In genomic region chr2:27024812-27025211, GRCh38 we compare ENCODE assay signal across 28 cellular contexts. TPM values are rescaled to one million over a fixed set of nuclear protein-coding genes. Genes with fewer than 3 reads are reported as not detected.
DNase-seq lines count a peak whose midpoint lies in the region; ATAC-seq and TF ChIP-seq lines count a peak whose summit lies in the region.
"Had no signal": no experiment of that assay in that cellular context is flagged by ENCODE, and none has a peak within 500 bp of the region (broad histone marks: within the 10 kb centered on the region; RNA-seq: fewer than 3 reads in every experiment).

No MANE protein-coding gene starts in this region.

- H3K36me3 ChIP-seq in H7 (replicated peaks; ENCODE audit: control insufficient read depth, insufficient read depth, low read length) (no peaks in the 10 kb centered on the region), endodermal cell (ENCODE audit: control insufficient read depth, insufficient read depth, low read length) (peaks cover 15% of the 10 kb centered on the region), neural progenitor cell (no peaks in the 10 kb centered on the region), sigmoid colon (peaks cover 6 to 62% (median 31%) of the 10 kb centered on the region in 4 donors)
- H3K36me3 ChIP-seq: transverse colon had no signal

- TF ChIP-seq CTCF in endodermal cell (conservative IDR thresholded peaks at IDR 0.05) (peak; percentile 50), neural progenitor cell (IDR thresholded peaks at IDR 0.05) (peak; percentile 21), sigmoid colon (IDR thresholded peaks at IDR 0.05) (no peak)

- H3K27me3 ChIP-seq in H7 (ENCODE audit: control insufficient read depth, insufficient read depth, low read length) (no peaks in the 10 kb centered on the region), endodermal cell (ENCODE audit: control insufficient read depth, insufficient read depth, low read length, poor library complexity, severe bottlenecking) (no peaks in the 10 kb centered on the region), neural progenitor cell (no peaks in the 10 kb centered on the region), sigmoid colon (no peaks in the 10 kb centered on the region)
- H3K27me3 ChIP-seq: heart right ventricle, Peyer's patch, transverse colon had no signal

- H3K9me3 Mint-ChIP-seq in endodermal cell = no peaks in the 10 kb centered on the region
- no peaks in the 10 kb centered on the region for H3K9me3 Mint-ChIP-seq in neural progenitor cell
- H3K9me3 Mint-ChIP-seq: activated T-helper 2 cell treated with anti-CD3 and anti-CD28 coated beads, Interferon-gamma antibody, Interleukin-2, Interleukin-4, amounts not matched to agents 10 μg/mL and 5 μg/mL and 100 μg/mL, durations not matched to agents 14 hours and 24 hours and 36 hours; CD4-positive, alpha-beta T cell; effector memory CD8-positive, alpha-beta T cell had no signal

- H3K9ac ChIP-seq in endodermal cell (ENCODE audit: extremely low read depth, low read length, poor library complexity, severe bottlenecking) (no peak overlapping the region), neural progenitor cell (no peak overlapping the region)

- H3K4me3 ChIP-seq in H7 (ENCODE audit: insufficient read depth, low read depth, low read length) (no peak overlapping the region), endodermal cell (ENCODE audit: low read length) (no peak overlapping the region), neural progenitor cell (no peak overlapping the region), sigmoid colon (no peak overlapping the region)
- H3K4me3 ChIP-seq: coronary artery, heart right ventricle, Peyer's patch, smooth muscle cell, transverse colon had no signal

- no peak overlapping the region for H3K4me3 Mint-ChIP-seq in endodermal cell
- H3K4me3 Mint-ChIP-seq in neural progenitor cell = no peak overlapping the region
- H3K4me3 Mint-ChIP-seq: activated naive CD8-positive, alpha-beta T cell; CD4-positive, alpha-beta T cell; effector memory CD8-positive, alpha-beta T cell had no signal

- H3K27me3 Mint-ChIP-seq in endodermal cell (ENCODE audit: insufficient read depth) (no peaks in the 10 kb centered on the region), neural progenitor cell (ENCODE audit: insufficient read depth, low read depth) (peaks cover 2% of the 10 kb centered on the region)
- H3K27me3 Mint-ChIP-seq: activated naive CD8-positive, alpha-beta T cell; CD4-positive, alpha-beta T cell; effector memory CD8-positive, alpha-beta T cell had no signal

- no peaks in the 10 kb centered on the region for H3K79me2 ChIP-seq in neural progenitor cell (ENCODE audit: low read depth)

- H3F3A ChIP-seq in neural progenitor cell (ENCODE audit: low read depth) = no peaks in the 10 kb centered on the region

- no peak for TF ChIP-seq EP300 in sigmoid colon (IDR thresholded peaks at IDR 0.05)

- H3K36me3 Mint-ChIP-seq in endodermal cell (ENCODE audit: low read depth) (peaks cover 2% of the 10 kb centered on the region), neural progenitor cell (peaks cover 21% of the 10 kb centered on the region)

- no peaks in the 10 kb centered on the region for H3K4me1 ChIP-seq in endodermal cell (ENCODE audit: control insufficient read depth, insufficient read depth, low read length)
- no peaks in the 10 kb centered on the region for H3K4me1 ChIP-seq in neural progenitor cell
- peaks cover 0 to 5% (median 2%) of the 10 kb centered on the region in 4 donors for H3K4me1 ChIP-seq in sigmoid colon

- no peak for TF ChIP-seq POLR2A in sigmoid colon (IDR thresholded peaks at IDR 0.05)

- H3K27ac Mint-ChIP-seq in endodermal cell = no peak overlapping the region
- no peak overlapping the region for H3K27ac Mint-ChIP-seq in neural progenitor cell
- H3K27ac Mint-ChIP-seq: activated naive CD8-positive, alpha-beta T cell; activated T-helper 2 cell treated with anti-CD3 and anti-CD28 coated beads, Interferon-gamma antibody, Interleukin-2, Interleukin-4, amounts not matched to agents 10 μg/mL and 5 μg/mL and 100 μg/mL, durations not matched to agents 14 hours and 24 hours and 36 hours; CD4-positive, alpha-beta T cell had no signal

- H4K20me1 ChIP-seq in neural progenitor cell (ENCODE audit: low read depth) = peaks cover 58% of the 10 kb centered on the region

- H2AFZ ChIP-seq in neural progenitor cell (replicated peaks) = no peak overlapping the region

- DNase-seq in NCI-H2227 (lab: John Stamatoyannopoulos, UW; ENCODE audit: unreplicated experiment) = peak; percentile 13
- no peak for DNase-seq in NCI-H2227 treated with DMSO at 0.1 percent for 48 hours (lab: John Stamatoyannopoulos, UW)
- peak; percentile 81 for DNase-seq in H7
- DNase-seq in endodermal cell = peak; percentile 67
- peak; percentile 40 for DNase-seq in neural progenitor cell (ENCODE audit: low spot score)
- no peak for DNase-seq in sigmoid colon
- DNase-seq: activated CD4-positive, CD25-positive, alpha-beta regulatory T cell; anterior cingulate cortex; CD4-positive, alpha-beta T cell; effector memory CD8-positive, alpha-beta T cell; foreskin fibroblast; heart right ventricle; left cardiac atrium; mammary epithelial cell; NCI-H1694; NCI-H2171; occipital lobe; retina; stimulated activated CD4-positive, alpha-beta T cell treated with anti-CD3 and anti-CD28 coated beads, Interleukin-1b, Interleukin-23, amount 100 ng/mL, for 48 hours; transverse colon had no signal

- H3K9me3 ChIP-seq in endodermal cell (ENCODE audit: control insufficient read depth, low read length) = no peaks in the 10 kb centered on the region
- no peaks in the 10 kb centered on the region for H3K9me3 ChIP-seq in neural progenitor cell (ENCODE audit: low read depth)
- no peaks in the 10 kb centered on the region for H3K9me3 ChIP-seq in sigmoid colon
- H3K9me3 ChIP-seq: heart right ventricle, Peyer's patch, transverse colon had no signal

- no peaks in the 10 kb centered on the region for H3K4me1 Mint-ChIP-seq in endodermal cell
- peaks cover 21% of the 10 kb centered on the region for H3K4me1 Mint-ChIP-seq in neural progenitor cell

- H3K27ac ChIP-seq in endodermal cell (ENCODE audit: low read depth, low read length) (no peak overlapping the region), neural progenitor cell (peak overlapping the region; percentile 1), sigmoid colon (no peak overlapping the region)
- H3K27ac ChIP-seq: coronary artery, heart right ventricle, Peyer's patch, transverse colon had no signal

- no peak overlapping the region for H3K4me2 ChIP-seq in neural progenitor cell
- H3K4me2 ChIP-seq: smooth muscle cell had no signal

- WGBS in endodermal cell (ENCODE audit: insufficient coverage in 1 of 2, insufficient read length in 1 of 2), 2 experiments = 94 to 95% methylated on average over 8 to 12 of the region's 12 CpGs
- 92 to 96% methylated on average over 12 of the region's 12 CpGs for WGBS in sigmoid colon, 2 donors

- ATAC-seq in HG03025 (IDR thresholded peaks at IDR 0.05; ENCODE audit: low FRiP score, unreplicated experiment) (no peak), HG03108 (IDR thresholded peaks at IDR 0.05; ENCODE audit: unreplicated experiment) (no peak)
- ATAC-seq: effector memory CD8-positive, alpha-beta T cell; esophagus mucosa; heart right ventricle; left cardiac atrium had no signal

- intact Hi-C loops in sigmoid colon (cut with DNase I) = no loop called here

RNA-seq across cellular contexts. Expression of gene TMEM214, which starts 8.0 kb away (rescaled TPM):
- total RNA-seq in H7 (2014; rRNA removed; shearing (Covaris generic)) = 46.5 and 46.6 TPM in 2 replicates
- total RNA-seq in endodermal cell (10 to 100 TPM; 52.7 to 63.7 TPM), neural progenitor cell (ENCODE audit: low replicate concordance) (18.1 and 26.1 TPM in 2 replicates), sigmoid colon (10 to 100 TPM; 26.4 to 39.4 (median 35.0) TPM)
- 41.2 TPM for polyA plus RNA-seq in endodermal cell (2013, experiment 1 of 2)
- 39.0 TPM for polyA plus RNA-seq in endodermal cell (2013, experiment 2 of 2)
- polyA plus RNA-seq in sigmoid colon = 10 to 100 TPM; 16.0 to 65.7 (median 16.2) TPM

RNA-seq across cellular contexts. Expression of gene AGBL5, which starts 26.7 kb away (rescaled TPM):
- 45.4 and 46.7 TPM in 2 replicates for total RNA-seq in H7 (2014; rRNA removed; shearing (Covaris generic))
- 10 to 100 TPM; 56.9 to 76.1 TPM for total RNA-seq in endodermal cell
- 72.2 TPM for polyA plus RNA-seq in endodermal cell (2013, experiment 1 of 2)
- 70.4 TPM for polyA plus RNA-seq in endodermal cell (2013, experiment 2 of 2)
- 68.3 and 84.7 TPM in 2 replicates for total RNA-seq in neural progenitor cell (ENCODE audit: low replicate concordance)
- 10 to 100 TPM; 16.8 to 23.3 (median 18.1) TPM for total RNA-seq in sigmoid colon
- 10 to 100 TPM; 12.4 to 16.2 (median 13.4) TPM for polyA plus RNA-seq in sigmoid colon

RNA-seq across cellular contexts. Expression of gene OST4, which starts 46.6 kb away (rescaled TPM):
- total RNA-seq in H7 (2014; rRNA removed; shearing (Covaris generic)) = 197 and 228 TPM in 2 replicates
- total RNA-seq in endodermal cell (100 to 1,000 TPM; 290 to 311 TPM), neural progenitor cell (ENCODE audit: low replicate concordance) (84.6 and 256 TPM in 2 replicates), sigmoid colon (100 to 1,000 TPM; 244 to 428 (median 382) TPM)
- 206 TPM for polyA plus RNA-seq in endodermal cell (2013, experiment 1 of 2)
- 204 TPM for polyA plus RNA-seq in endodermal cell (2013, experiment 2 of 2)
- 100 to 1,000 TPM; 366 to 688 (median 635) TPM for polyA plus RNA-seq in sigmoid colon

RNA-seq across cellular contexts. Expression of gene EMILIN1, which starts 53.6 kb away (rescaled TPM):
- total RNA-seq in H7 (2014; rRNA removed; shearing (Covaris generic)) = 5.1 and 5.8 TPM in 2 replicates
- total RNA-seq in endodermal cell (1 to 10 TPM; 1.9 to 2.1 TPM), neural progenitor cell (ENCODE audit: low replicate concordance) (0.15 and 5.1 TPM in 2 replicates), sigmoid colon (100 to 1,000 TPM; 156 to 350 (median 279) TPM)
- polyA plus RNA-seq in endodermal cell (2013, experiment 1 of 2) = 11.8 TPM
- 15.3 TPM for polyA plus RNA-seq in endodermal cell (2013, experiment 2 of 2)
- 10 to 100 TPM in 1 of 3 donors, 1 to 10 TPM in 2; 4.8 to 50.9 (median 5.3) TPM for polyA plus RNA-seq in sigmoid colon

RNA-seq across cellular contexts. Expression of gene MAPRE3, which starts 54.4 kb away (rescaled TPM):
- total RNA-seq in H7 (2014; rRNA removed; shearing (Covaris generic)) = 0.42 and 1.6 TPM in 2 replicates
- total RNA-seq in endodermal cell (1 to 10 TPM; 3.2 to 4.4 TPM), neural progenitor cell (ENCODE audit: low replicate concordance) (3.1 and 6.2 TPM in 2 replicates), sigmoid colon (10 to 100 TPM in 1 of 4 donors, 1 to 10 TPM in 3; 5.1 to 27.4 (median 8.9) TPM)
- 26.1 TPM for polyA plus RNA-seq in endodermal cell (2013, experiment 1 of 2)
- 23.8 TPM for polyA plus RNA-seq in endodermal cell (2013, experiment 2 of 2)
- 10 to 100 TPM; 15.6 to 73.3 (median 32.1) TPM for polyA plus RNA-seq in sigmoid colon

Comparison
In these comparisons a context has a peak if more than half of its experiments do, and no peak if none do; other contexts are left out.
1. DNase-seq: peak in NCI-H2227 (single experiment), H7 (single experiment), endodermal cell (single experiment) and neural progenitor cell (single experiment); none in NCI-H2227 treated with DMSO at 0.1 percent for 48 hours (single experiment) and sigmoid colon (single experiment).
2. CTCF ChIP-seq: peak in endodermal cell (single experiment) and neural progenitor cell (single experiment); none in sigmoid colon (0 of 4).